Comparison of ENCODE assay signal across 18 cellular contexts in the genomic region with DNA sequence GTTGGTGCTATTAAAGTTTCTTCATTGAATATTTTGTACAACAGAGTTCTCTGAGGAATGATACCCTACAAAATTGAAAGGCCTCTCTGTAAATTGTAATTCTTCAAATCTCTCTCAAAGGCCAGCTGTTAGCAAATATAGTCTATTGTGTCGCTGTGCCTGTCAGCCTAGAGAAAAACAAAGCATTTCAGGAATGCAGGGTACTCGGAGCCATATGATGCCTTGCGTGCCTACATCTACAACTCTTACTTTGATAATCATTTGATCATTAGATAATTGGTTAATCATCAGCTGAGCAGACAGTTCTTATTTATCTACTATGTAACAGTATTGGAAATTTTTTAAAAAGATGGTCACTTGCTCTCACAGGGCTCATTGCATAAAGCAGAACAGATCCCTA.
DNase-seq lines count a peak whose midpoint lies in the region; ATAC-seq and TF ChIP-seq lines count a peak whose summit lies in the region.
"Had no signal": no experiment of that assay in that cellular context is flagged by ENCODE, and none has a peak within 500 bp of the region (broad histone marks: within the 10 kb centered on the region; RNA-seq: fewer than 3 reads in every experiment).

No MANE protein-coding gene starts in this region.

- H3K9me3 ChIP-seq in neural progenitor cell (ENCODE audit: low read depth), result no peaks in the 10 kb centered on the region
- H3K9me3 ChIP-seq: HAP-1 had no signal

- H3K4me1 Mint-ChIP-seq in natural killer cell (peaks cover 54 to 60% of the 10 kb centered on the region in 2 donors), neural progenitor cell (no peaks in the 10 kb centered on the region)
- peaks cover 43 to 53% of the 10 kb centered on the region in 2 donors for H3K4me1 Mint-ChIP-seq in natural killer cell treated with Interleukin-12 subunit alpha and Interleukin-12 subunit beta and Interleukin-15 and Interleukin-18, amount 100 ng/mL, for 72 hours (ENCODE audit: low read depth in 2 of 2)

- intact Hi-C loops in natural killer cell (cut with micrococcal nuclease), result no loop called here

- no peaks in the 10 kb centered on the region for H3K36me3 ChIP-seq in neural progenitor cell
- H3K36me3 ChIP-seq: HAP-1 had no signal

- TF ChIP-seq CTCF in natural killer cell (IDR thresholded peaks at IDR 0.05), result no peak
- no peak for TF ChIP-seq CTCF in neural progenitor cell (IDR thresholded peaks at IDR 0.05)

- peaks cover 3% of the 10 kb centered on the region for H3K4me1 ChIP-seq in neural progenitor cell
- H3K4me1 ChIP-seq: HAP-1 had no signal

- H3K27me3 Mint-ChIP-seq in natural killer cell (ENCODE audit: low read depth in 2 of 2), result no peaks in the 10 kb centered on the region
- H3K27me3 Mint-ChIP-seq in natural killer cell treated with Interleukin-12 subunit alpha and Interleukin-12 subunit beta and Interleukin-15 and Interleukin-18, amount 100 ng/mL, for 72 hours, result no peaks in the 10 kb centered on the region
- H3K27me3 Mint-ChIP-seq in neural progenitor cell (ENCODE audit: insufficient read depth, low read depth), result no peaks in the 10 kb centered on the region
- H3K27me3 Mint-ChIP-seq: CD4-positive, alpha-beta memory T cell had no signal

- no peak overlapping the region for H3K9ac ChIP-seq in neural progenitor cell

- no peak overlapping the region for H3K4me2 ChIP-seq in neural progenitor cell

- no peak overlapping the region for H3K4me3 ChIP-seq in neural progenitor cell
- H3K4me3 ChIP-seq: HAP-1 had no signal

- H3F3A ChIP-seq in neural progenitor cell (ENCODE audit: low read depth), result no peaks in the 10 kb centered on the region

- H3K9me3 Mint-ChIP-seq in natural killer cell (no peaks in the 10 kb centered on the region), neural progenitor cell (peaks cover 4% of the 10 kb centered on the region)
- no peaks in the 10 kb centered on the region for H3K9me3 Mint-ChIP-seq in natural killer cell treated with Interleukin-12 subunit alpha and Interleukin-12 subunit beta and Interleukin-15 and Interleukin-18, amount 100 ng/mL, for 72 hours

- no peak overlapping the region for H2AFZ ChIP-seq in neural progenitor cell (replicated peaks)

- no peaks in the 10 kb centered on the region for H3K27me3 ChIP-seq in neural progenitor cell

- no peak for DNase-seq in natural killer cell
- DNase-seq in natural killer cell treated with Interleukin-12 subunit alpha and Interleukin-12 subunit beta and Interleukin-15 and Interleukin-18, amount 100 ng/mL, for 72 hours (ENCODE audit: low spot score), result no peak
- DNase-seq in globus pallidus (ENCODE audit: low spot score), result peak; percentile 42
- peak; percentile 4 for DNase-seq in neural progenitor cell (ENCODE audit: low spot score)
- no peak for DNase-seq in C1 segment of cervical spinal cord (lab: John Stamatoyannopoulos, UW)
- no peak for DNase-seq in inferior parietal cortex (ENCODE audit: extremely low spot score)
- DNase-seq in NCI-H1930 (lab: John Stamatoyannopoulos, UW), result no peak
- DNase-seq: 8988T; CD4-positive, alpha-beta memory T cell; DMS153; GF-D8; NCI-H1092 treated with DMSO at 0.1 percent for 48 hours; NCI-H1694; NCI-H510A; NCI-H774; Right ventricle myocardium superior had no signal

- H4K20me1 ChIP-seq in neural progenitor cell (ENCODE audit: low read depth), result no peaks in the 10 kb centered on the region

- ATAC-seq in natural killer cell, result no peak
- ATAC-seq in natural killer cell treated with Interleukin-12 subunit alpha and Interleukin-12 subunit beta and Interleukin-15 and Interleukin-18, amount 100 ng/mL, for 72 hours, result no peak
- no peak for ATAC-seq in GM19463 (IDR thresholded peaks at IDR 0.05; ENCODE audit: unreplicated experiment)

- no peak overlapping the region for H3K4me3 Mint-ChIP-seq in natural killer cell
- no peak overlapping the region for H3K4me3 Mint-ChIP-seq in natural killer cell treated with Interleukin-12 subunit alpha and Interleukin-12 subunit beta and Interleukin-15 and Interleukin-18, amount 100 ng/mL, for 72 hours
- no peak overlapping the region for H3K4me3 Mint-ChIP-seq in neural progenitor cell
- H3K4me3 Mint-ChIP-seq: CD4-positive, alpha-beta memory T cell had no signal

- H3K27ac ChIP-seq in neural progenitor cell, result no peak overlapping the region

- no peaks in the 10 kb centered on the region for H3K79me2 ChIP-seq in neural progenitor cell (ENCODE audit: low read depth)

- peak overlapping the region; percentile 21 to 89 for H3K27ac Mint-ChIP-seq in natural killer cell
- peak overlapping the region in 1 of 2 donors; percentile 0 for H3K27ac Mint-ChIP-seq in natural killer cell treated with Interleukin-12 subunit alpha and Interleukin-12 subunit beta and Interleukin-15 and Interleukin-18, amount 100 ng/mL, for 72 hours
- H3K27ac Mint-ChIP-seq in neural progenitor cell, result no peak overlapping the region

- peaks cover 11% of the 10 kb centered on the region for H3K36me3 Mint-ChIP-seq in natural killer cell
- H3K36me3 Mint-ChIP-seq in natural killer cell treated with Interleukin-12 subunit alpha and Interleukin-12 subunit beta and Interleukin-15 and Interleukin-18, amount 100 ng/mL, for 72 hours, result peaks cover 45% of the 10 kb centered on the region
- peaks cover 37% of the 10 kb centered on the region for H3K36me3 Mint-ChIP-seq in neural progenitor cell

Comparison
In these comparisons a context has a peak if more than half of its experiments do, and no peak if none do; other contexts are left out.
1. DNase-seq: peak in globus pallidus (single experiment) and neural progenitor cell (single experiment); none in natural killer cell (single experiment), natural killer cell treated with Interleukin-12 subunit alpha and Interleukin-12 subunit beta and Interleukin-15 and Interleukin-18, amount 100 ng/mL, for 72 hours (single experiment), C1 segment of cervical spinal cord (0 of 14), inferior parietal cortex (single experiment) and NCI-H1930 (0 of 2).